In genomic region chr13:73520566-73521290, GRCh38 we compare ENCODE assay signal across 15 cellular contexts.
A peak's percentile ranks its signal among the peaks of the same experiment; 100 is the strongest.
DNase-seq lines count a peak whose midpoint lies in the region; ATAC-seq lines count a peak whose summit lies in the region.
"Had no signal": no experiment of that assay in that cellular context is flagged by ENCODE, and none has a peak within 500 bp of the region (broad histone marks: within the 10 kb centered on the region; RNA-seq: fewer than 3 reads in every experiment).

No MANE protein-coding gene starts in this region.

- peaks cover 13% of the 10 kb centered on the region for H3K4me1 Mint-ChIP-seq in T-helper 17 cell

- H3K9ac ChIP-seq in duodenal mucosa (ENCODE audit: low read depth in 1 of 2, low read length in 2 of 2) (peak overlapping the region in 1 of 2 donors; percentile 12), Karpas-422 (ENCODE audit: low read length) (no peak overlapping the region)

- H3K4me2 ChIP-seq in Karpas-422 (ENCODE audit: low read depth, low read length, poor library complexity, severe bottlenecking): no peak overlapping the region

- H3K36me3 Mint-ChIP-seq in T-helper 17 cell (ENCODE audit: low read depth): no peaks in the 10 kb centered on the region

- no peaks in the 10 kb centered on the region for H3K79me2 ChIP-seq in Karpas-422 (ENCODE audit: low read length)

- no peak overlapping the region for H3K27ac ChIP-seq in duodenal mucosa (ENCODE audit: low read depth, low read length)
- no peak overlapping the region for H3K27ac ChIP-seq in Karpas-422 (ENCODE audit: low read length)
- H3K27ac ChIP-seq: dorsolateral prefrontal cortex, prostate gland, thoracic aorta, WERI-Rb-1 had no signal

- H3K4me3 ChIP-seq in duodenal mucosa (ENCODE audit: low read depth in 1 of 2, low read length in 2 of 2) (peak overlapping the region; percentile 37 to 40), Karpas-422 (ENCODE audit: low read length) (no peak overlapping the region)
- H3K4me3 ChIP-seq: dorsolateral prefrontal cortex, prostate gland, thoracic aorta had no signal

- H3K9me2 ChIP-seq in Karpas-422 (replicated peaks; ENCODE audit: insufficient read depth, low read length): no peaks in the 10 kb centered on the region

- H3K27me3 ChIP-seq in duodenal mucosa (ENCODE audit: control insufficient read depth in 1 of 2, insufficient read depth in 2 of 2, low read length in 2 of 2) (no peaks in the 10 kb centered on the region), Karpas-422 (ENCODE audit: low read length) (no peaks in the 10 kb centered on the region)

- no peaks in the 10 kb centered on the region for H4K20me1 ChIP-seq in Karpas-422 (ENCODE audit: insufficient read depth, low read depth, low read length)

- H3K36me3 ChIP-seq in duodenal mucosa (ENCODE audit: control insufficient read depth in 1 of 2, insufficient read depth in 2 of 2, low read length in 2 of 2): no peaks in the 10 kb centered on the region
- H3K36me3 ChIP-seq in Karpas-422 (ENCODE audit: insufficient read depth, low read length): no peaks in the 10 kb centered on the region
- H3K36me3 ChIP-seq: prostate gland, thoracic aorta, WERI-Rb-1 had no signal

- peak overlapping the region; percentile 91 for H3K4me3 Mint-ChIP-seq in T-helper 17 cell

- DNase-seq in activated T-cell treated with anti-CD3 and anti-CD28 coated beads for 1 hour (ENCODE audit: low read depth) (peak; percentile 0), T-helper 17 cell (no peak), COR-L47 (lab: John Stamatoyannopoulos, UW) (no peak), Karpas-422 (no peak), NCI-H1092 treated with DMSO at 0.1 percent for 48 hours (lab: John Stamatoyannopoulos, UW) (no peak)
- DNase-seq in activated T-cell treated with anti-CD3 and anti-CD28 coated beads, Interleukin-2, amount 50 U/mL, for 48 hours: no peak
- no peak for DNase-seq in stimulated activated naive CD8-positive, alpha-beta T cell treated with anti-CD3 and anti-CD28 coated beads, Interleukin-15, Interleukin-2, amounts not matched to agents 100 U/mL and 50 U/mL, for 24 hours
- DNase-seq: activated effector memory CD4-positive, alpha-beta T cell treated with Interleukin-2 at 50 U/mL for 16 hours; dorsolateral prefrontal cortex; Kasumi-1; NCI-H1436; WERI-Rb-1 had no signal

- no peak overlapping the region for H2AFZ ChIP-seq in Karpas-422 (ENCODE audit: low read length)

- H3K4me1 ChIP-seq in duodenal mucosa (ENCODE audit: control insufficient read depth in 1 of 2, insufficient read depth in 2 of 2, low read length in 2 of 2) (peaks cover 7 to 8% of the 10 kb centered on the region in 2 donors), Karpas-422 (ENCODE audit: low read length) (no peaks in the 10 kb centered on the region)
- H3K4me1 ChIP-seq: prostate gland had no signal

- H3K27ac Mint-ChIP-seq in T-helper 17 cell: peak overlapping the region; percentile 89

- no peaks in the 10 kb centered on the region for H3K27me3 Mint-ChIP-seq in T-helper 17 cell

- H3K9me3 ChIP-seq in T-helper 17 cell (ENCODE audit: control insufficient read depth, low read length, poor library complexity, severe bottlenecking) (no peaks in the 10 kb centered on the region), duodenal mucosa (ENCODE audit: control insufficient read depth in 1 of 2, low read length in 2 of 2) (no peaks in the 10 kb centered on the region), Karpas-422 (ENCODE audit: low read length) (no peaks in the 10 kb centered on the region)
- H3K9me3 ChIP-seq: prostate gland, thoracic aorta had no signal

- peak; percentile 62 for ATAC-seq in T-helper 17 cell
- ATAC-seq in stimulated activated naive CD8-positive, alpha-beta T cell treated with anti-CD3 and anti-CD28 coated beads, Interleukin-15, Interleukin-2, amounts not matched to agents 100 U/mL and 50 U/mL, for 24 hours: peak; percentile 32
